In genomic region chr2:135876066-135876711, GRCh38 we compare ENCODE assay signal across 1 cellular context.
TF ChIP-seq lines count a peak whose summit lies in the region.

TSS of gene MCM6 (minus strand) at chr2:135876443. CDS start at chr2:135876365, 78 bp downstream.

TF ChIP-seq in HepG2, 621 proteins besides CTCF, POLR2A, EP300 and RAD21 (continued from another document and continues in another):
- TF ChIP-seq ZNF615 (CRISPR knock-in tag; IDR thresholded peaks at IDR 0.05; ENCODE audit: borderline replicate concordance) (no peak), SRF (IDR thresholded peaks at IDR 0.05; ENCODE audit: low read depth, low read length) (no peak), CENPX (CRISPR knock-in tag; IDR thresholded peaks at IDR 0.05) (no peak), FOSL1 (CRISPR knock-in tag; IDR thresholded peaks at IDR 0.05; ENCODE audit: borderline replicate concordance) (no peak), ZNF549 (CRISPR knock-in tag; IDR thresholded peaks at IDR 0.05) (no peak), ZNF432 (CRISPR knock-in tag; IDR thresholded peaks at IDR 0.05; ENCODE audit: borderline replicate concordance) (no peak), ZNF331 (CRISPR knock-in tag; IDR thresholded peaks at IDR 0.05) (peak; percentile 20; the same call in 1 of the 2 replicates), KDM2A (CRISPR knock-in tag; IDR thresholded peaks at IDR 0.05; ENCODE audit: borderline replicate concordance, low read depth) (peak; percentile 32; the same call in 1 of the 2 replicates), MBD4 (IDR thresholded peaks at IDR 0.05; ENCODE audit: borderline replicate concordance, low read length) (no peak), ARNT2 (CRISPR knock-in tag; IDR thresholded peaks at IDR 0.05; ENCODE audit: low read depth) (peak; percentile 97), THAP9 (CRISPR knock-in tag; IDR thresholded peaks at IDR 0.05; ENCODE audit: borderline replicate concordance) (no peak), ZNF766 (CRISPR knock-in tag; IDR thresholded peaks at IDR 0.05; ENCODE audit: borderline replicate concordance) (peak; percentile 51; the same call in 1 of the 2 replicates), DNMT3B (CRISPR knock-in tag; conservative IDR thresholded peaks at IDR 0.05) (no peak), ZNF773 (CRISPR knock-in tag; IDR thresholded peaks at IDR 0.05; ENCODE audit: borderline replicate concordance) (no peak; the same call in 1 of the 2 replicates), SP4 (CRISPR knock-in tag; IDR thresholded peaks at IDR 0.05) (peak; percentile 79), SP5 (CRISPR knock-in tag; IDR thresholded peaks at IDR 0.05; ENCODE audit: borderline replicate concordance, low read depth) (no peak), REPIN1 (CRISPR knock-in tag; IDR thresholded peaks at IDR 0.05; ENCODE audit: borderline replicate concordance, low read depth) (peak; percentile 71), FLYWCH1 (CRISPR knock-in tag; IDR thresholded peaks at IDR 0.05) (no peak), MTF2 (CRISPR knock-in tag; IDR thresholded peaks at IDR 0.05; ENCODE audit: borderline replicate concordance) (no peak), DMAP1 (CRISPR knock-in tag; IDR thresholded peaks at IDR 0.05) (peak; percentile 43; the same call in 1 of the 2 replicates), ZNF574 (CRISPR knock-in tag; IDR thresholded peaks at IDR 0.05) (peak; percentile 54), AFF4 (CRISPR knock-in tag; IDR thresholded peaks at IDR 0.05) (no peak), KAT7 (CRISPR knock-in tag; IDR thresholded peaks at IDR 0.05; ENCODE audit: borderline replicate concordance) (no peak), TBX2 (CRISPR knock-in tag; IDR thresholded peaks at IDR 0.05; ENCODE audit: borderline replicate concordance) (peak; percentile 50), ZSCAN9 (CRISPR knock-in tag; IDR thresholded peaks at IDR 0.05; ENCODE audit: borderline replicate concordance) (peak; percentile 73; the same call in 1 of the 2 replicates), SCMH1 (CRISPR knock-in tag; IDR thresholded peaks at IDR 0.05; ENCODE audit: borderline replicate concordance) (no peak), ZNF501 (CRISPR knock-in tag; IDR thresholded peaks at IDR 0.05) (no peak), ZIK1 (CRISPR knock-in tag; IDR thresholded peaks at IDR 0.05; ENCODE audit: borderline replicate concordance, low read depth) (peak; percentile 88; the same call in 1 of the 2 replicates), TFE3 (CRISPR knock-in tag; IDR thresholded peaks at IDR 0.05) (0 out of 2 replicates have a peak, but pooled peaks have one; percentile 48), ZBTB34 (CRISPR knock-in tag; IDR thresholded peaks at IDR 0.05) (peak; percentile 53; the same call in 1 of the 2 replicates), ZBTB8A (CRISPR knock-in tag; IDR thresholded peaks at IDR 0.05; ENCODE audit: borderline replicate concordance, low read depth) (peak; percentile 38; the same call in 1 of the 2 replicates), PRDM4 (CRISPR knock-in tag; IDR thresholded peaks at IDR 0.05; ENCODE audit: borderline replicate concordance) (no peak), ARNT (IDR thresholded peaks at IDR 0.05) (no peak), CHCHD3 (CRISPR knock-in tag; IDR thresholded peaks at IDR 0.05) (no peak), ISX (CRISPR knock-in tag; conservative IDR thresholded peaks at IDR 0.05) (no peak), ZSCAN25 (CRISPR knock-in tag; IDR thresholded peaks at IDR 0.05) (no peak), PCBP2 (optimal IDR thresholded peaks at IDR 0.05; ENCODE audit: low read depth, low read length, poor library complexity, severe bottlenecking) (no peak), ARID5B (CRISPR knock-in tag; IDR thresholded peaks at IDR 0.05) (no peak), ZFP36L1 (CRISPR knock-in tag; IDR thresholded peaks at IDR 0.05) (peak; percentile 53; the same call in 1 of the 2 replicates), ARNTL (CRISPR knock-in tag; IDR thresholded peaks at IDR 0.05) (0 out of 2 replicates have a peak, but pooled peaks have one; percentile 62), SNRNP70 (IDR thresholded peaks at IDR 0.05; ENCODE audit: low read depth, low read length) (no peak)
